ENCODE assay signal across 29 cellular contexts in genomic region chr16:49674990-49675389, GRCh38.
"Had no signal": no experiment of that assay in that cellular context is flagged by ENCODE, and none has a peak within 500 bp of the region (broad histone marks: within the 10 kb centered on the region; RNA-seq: fewer than 3 reads in every experiment).

No MANE protein-coding gene starts in this region.

- H3K9me3 Mint-ChIP-seq: activated CD4-positive, alpha-beta T cell treated with anti-CD3 and anti-CD28 coated beads, Interleukin-2, amount 10 ng/mL, durations not matched to agents 24 days and 14 days; activated CD8-positive, alpha-beta T cell treated with anti-CD3 and anti-CD28 coated beads for 36 hours; activated naive CD4-positive, alpha-beta T cell treated with anti-CD3 and anti-CD28 coated beads, Interleukin-2, amount 50 U/mL, for 24 hours; activated T-cell treated with anti-CD3 and anti-CD28 coated beads, Interleukin-2, amount 50 U/mL, for 72 hours; activated T-helper 17 cell treated with anti-CD3 and anti-CD28 coated beads, Interleukin-2, amount 50 U/mL, for 72 hours had no signal

- H3K36me3 ChIP-seq: adrenal gland, breast epithelium, MG63, Peyer's patch had no signal

- H3K27ac Mint-ChIP-seq: activated CD4-positive, alpha-beta T cell treated with anti-CD3 and anti-CD28 coated beads, Interleukin-2, amount 10 ng/mL, durations not matched to agents 24 days and 14 days; activated CD8-positive, alpha-beta T cell treated with anti-CD3 and anti-CD28 coated beads for 36 hours; activated naive CD4-positive, alpha-beta T cell treated with anti-CD3 and anti-CD28 coated beads, Interleukin-2, amount 50 U/mL, for 24 hours; activated T-cell treated with anti-CD3 and anti-CD28 coated beads, Interleukin-2, amount 50 U/mL, for 72 hours; activated T-helper 17 cell treated with anti-CD3 and anti-CD28 coated beads, Interleukin-2, amount 50 U/mL, for 72 hours had no signal

- H3K27me3 ChIP-seq: adrenal gland, body of pancreas, breast epithelium, MG63, Peyer's patch had no signal

- DNase-seq: activated CD4-positive, alpha-beta T cell treated with anti-CD3 and anti-CD28 coated beads, Interleukin-2, amount 10 ng/mL, durations not matched to agents 24 days and 14 days; activated CD4-positive, alpha-beta T cell treated with anti-CD3 and anti-CD28 coated beads, Interleukin-2, amount 50 U/mL, for 4 hours; activated CD8-positive, alpha-beta T cell treated with anti-CD3 and anti-CD28 coated beads for 36 hours; activated gamma-delta T cell; activated naive CD4-positive, alpha-beta T cell treated with Interleukin-2 at 50 U/mL for 16 hours; activated T-cell treated with anti-CD3 and anti-CD28 coated beads, Interleukin-2, amount 50 U/mL, for 1 hour; activated T-cell treated with anti-CD3 and anti-CD28 coated beads, Interleukin-2, amount 50 U/mL, for 72 hours; adrenal gland; body of pancreas; central memory CD4-positive, alpha-beta T cell; Kasumi-1; MG63; NCI-H1048; NCI-H1105 treated with DMSO at 0.1 percent for 48 hours; NCI-H1436; NCI-H1930; NCI-H2081 treated with DMSO at 0.1 percent for 48 hours; NCI-H510A; NCI-H526; NCI-H748 treated with DMSO at 0.1 percent for 48 hours; NK-92 treated with Interleukin-12 subunit alpha and Interleukin-12 subunit beta, amount 100 ng/mL, for 24 hours; Peyer's patch; RPMI8226; SIG-M5; T1000 had no signal

- H3K27ac ChIP-seq: adrenal gland, body of pancreas, breast epithelium, Peyer's patch had no signal

- FAIRE-seq: astrocyte had no signal

- H3K9me3 ChIP-seq: adrenal gland, body of pancreas, MG63, Peyer's patch had no signal

- H3K36me3 Mint-ChIP-seq: activated naive CD4-positive, alpha-beta T cell treated with anti-CD3 and anti-CD28 coated beads, Interleukin-2, amount 50 U/mL, for 24 hours had no signal

- H3K4me1 Mint-ChIP-seq: activated CD4-positive, alpha-beta T cell treated with anti-CD3 and anti-CD28 coated beads, Interleukin-2, amount 10 ng/mL, durations not matched to agents 24 days and 14 days; activated naive CD4-positive, alpha-beta T cell treated with anti-CD3 and anti-CD28 coated beads, Interleukin-2, amount 50 U/mL, for 24 hours; activated T-helper 17 cell treated with anti-CD3 and anti-CD28 coated beads, Interleukin-2, amount 50 U/mL, for 72 hours had no signal

- H3K4me3 Mint-ChIP-seq: activated CD4-positive, alpha-beta T cell treated with anti-CD3 and anti-CD28 coated beads, Interleukin-2, amount 10 ng/mL, durations not matched to agents 24 days and 14 days; activated CD8-positive, alpha-beta T cell treated with anti-CD3 and anti-CD28 coated beads for 36 hours; activated naive CD4-positive, alpha-beta T cell treated with anti-CD3 and anti-CD28 coated beads, Interleukin-2, amount 50 U/mL, for 24 hours; activated T-cell treated with anti-CD3 and anti-CD28 coated beads, Interleukin-2, amount 50 U/mL, for 72 hours; activated T-helper 17 cell treated with anti-CD3 and anti-CD28 coated beads, Interleukin-2, amount 50 U/mL, for 72 hours had no signal

- H3K4me3 ChIP-seq: adrenal gland, body of pancreas, breast epithelium, MG63, Peyer's patch had no signal

- H3K27me3 Mint-ChIP-seq: activated CD4-positive, alpha-beta T cell treated with anti-CD3 and anti-CD28 coated beads, Interleukin-2, amount 10 ng/mL, durations not matched to agents 24 days and 14 days; activated CD8-positive, alpha-beta T cell treated with anti-CD3 and anti-CD28 coated beads for 36 hours; activated naive CD4-positive, alpha-beta T cell treated with anti-CD3 and anti-CD28 coated beads, Interleukin-2, amount 50 U/mL, for 24 hours; activated T-helper 17 cell treated with anti-CD3 and anti-CD28 coated beads, Interleukin-2, amount 50 U/mL, for 72 hours had no signal

- H3K4me1 ChIP-seq: adrenal gland, body of pancreas, breast epithelium, Peyer's patch had no signal
